ENCODE assay signal across 8 cellular contexts in the genomic region with DNA sequence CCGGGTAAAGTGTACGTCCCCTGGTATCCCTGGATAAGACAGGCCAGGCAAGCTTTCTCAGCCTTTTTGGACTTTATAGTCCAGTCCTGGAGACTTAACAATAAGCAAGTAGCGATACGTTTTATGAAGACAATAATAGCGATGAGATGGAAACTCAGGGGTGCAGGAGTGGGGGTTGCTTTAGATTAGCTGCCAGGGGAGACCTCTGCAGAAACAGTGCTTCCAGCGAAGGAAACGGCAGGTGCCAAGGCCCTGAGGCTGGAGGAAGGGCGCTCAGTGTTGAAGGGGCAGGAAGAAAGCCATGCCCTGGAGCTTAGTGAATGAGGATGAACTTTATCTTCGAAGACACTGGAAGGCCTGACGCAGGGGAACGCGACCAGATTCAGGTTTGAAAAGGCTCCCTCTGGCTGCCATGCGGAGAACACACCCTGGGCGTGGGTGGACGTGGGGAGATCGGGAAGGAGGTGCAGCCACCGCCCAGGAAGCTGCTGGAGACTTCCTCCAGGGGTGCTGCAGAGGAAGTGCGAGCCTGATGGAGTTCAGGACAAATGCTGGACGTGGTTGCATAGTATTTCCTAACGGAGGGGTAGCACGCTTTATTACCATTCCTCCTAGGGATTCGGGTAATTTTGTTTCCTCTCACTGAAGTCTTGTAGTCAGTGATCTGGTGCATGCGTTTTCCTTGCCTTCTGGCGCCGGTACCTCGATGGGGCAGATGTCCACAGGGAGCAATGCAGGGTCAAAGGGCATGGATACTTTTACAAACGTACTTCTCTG. TPM values are rescaled to one million over a fixed set of nuclear protein-coding genes. Genes with fewer than 3 reads are reported as not detected.
DNase-seq lines count a peak whose midpoint lies in the region; ATAC-seq, FAIRE-seq and TF ChIP-seq lines count a peak whose summit lies in the region.

No MANE protein-coding gene starts in this region.

- ATAC-seq in HG02943 (IDR thresholded peaks at IDR 0.05; ENCODE audit: low read depth, unreplicated experiment): peak; percentile 48

- H3K36me3 ChIP-seq in brain microvascular endothelial cell (replicated peaks): no peaks in the 10 kb centered on the region

- TF ChIP-seq CTCF in brain microvascular endothelial cell (IDR thresholded peaks at IDR 0.05; ENCODE audit: low read depth, low read length, missing control alignments): peak; percentile 95

- in situ Hi-C loops in brain microvascular endothelial cell (cut with HindIII; ENCODE audit: low pct_ligation_motif_present, low sequenced_read_pairs): no loop called here

- DNase-seq in GM18507 (ENCODE audit: extremely low spot score, insufficient read length, low read depth): no peak
- DNase-seq in SK-N-DZ (ENCODE audit: low spot score): peak; percentile 97
- peak; percentile 88 for DNase-seq in brain microvascular endothelial cell
- DNase-seq in iPS-NIHi7 (ENCODE audit: extremely low spot score): peak; percentile 87
- peak; percentile 74 for DNase-seq in stimulated activated CD4-positive, alpha-beta T cell treated with anti-CD3 and anti-CD28 coated beads, Interleukin-12 subunit alpha, Interleukin-12 subunit beta, amount 100 ng/mL, for 4 hours
- DNase-seq in NCI-H1694 treated with DMSO at 0.1 percent for 48 hours (lab: John Stamatoyannopoulos, UW): no peak
- DNase-seq in NCI-H2196 (lab: John Stamatoyannopoulos, UW; ENCODE audit: unreplicated experiment): no peak

- H3K27ac ChIP-seq in brain microvascular endothelial cell: peak overlapping the region; percentile 21

- no peaks in the 10 kb centered on the region for H3K27me3 ChIP-seq in brain microvascular endothelial cell (replicated peaks)

- H3K4me3 ChIP-seq in brain microvascular endothelial cell (ENCODE audit: low read depth, low read length): peak overlapping the region; percentile 46

- FAIRE-seq in GM18507 (lab: Jason Lieb, UNC): peak; percentile 86

RNA-seq across cellular contexts. Expression of a gene that starts 26.1 kb away (rescaled TPM):
- 942 and 1,012 TPM in 2 replicates for polyA plus RNA-seq in SK-N-DZ (2014; cell fraction: cytosol; rRNA removed)
- polyA plus RNA-seq in SK-N-DZ (2014; cell fraction: nucleus; rRNA removed): 520 and 534 TPM in 2 replicates

RNA-seq across cellular contexts. Expression of a gene that starts 48.4 kb away (rescaled TPM):
- polyA plus RNA-seq in SK-N-DZ (2014; cell fraction: cytosol; rRNA removed): 27.1 and 27.2 TPM in 2 replicates
- 29.1 and 34.6 TPM in 2 replicates for polyA plus RNA-seq in SK-N-DZ (2014; cell fraction: nucleus; rRNA removed)

RNA-seq across cellular contexts. Expression of a gene that starts 52.9 kb away (rescaled TPM):
- 21.7 and 25.6 TPM in 2 replicates for polyA plus RNA-seq in SK-N-DZ (2014; cell fraction: cytosol; rRNA removed)
- polyA plus RNA-seq in SK-N-DZ (2014; cell fraction: nucleus; rRNA removed): 7.5 and 8.1 TPM in 2 replicates

Comparison
In these comparisons a context has a peak if more than half of its experiments do, and no peak if none do; other contexts are left out.
1. DNase-seq: peak in SK-N-DZ (single experiment), brain microvascular endothelial cell (single experiment), iPS-NIHi7 (single experiment) and stimulated activated CD4-positive, alpha-beta T cell treated with anti-CD3 and anti-CD28 coated beads, Interleukin-12 subunit alpha, Interleukin-12 subunit beta, amount 100 ng/mL, for 4 hours (single experiment); none in GM18507 (single experiment), NCI-H1694 treated with DMSO at 0.1 percent for 48 hours (single experiment) and NCI-H2196 (single experiment).